ENCODE assay signal across 1 cellular context in the genomic region with DNA sequence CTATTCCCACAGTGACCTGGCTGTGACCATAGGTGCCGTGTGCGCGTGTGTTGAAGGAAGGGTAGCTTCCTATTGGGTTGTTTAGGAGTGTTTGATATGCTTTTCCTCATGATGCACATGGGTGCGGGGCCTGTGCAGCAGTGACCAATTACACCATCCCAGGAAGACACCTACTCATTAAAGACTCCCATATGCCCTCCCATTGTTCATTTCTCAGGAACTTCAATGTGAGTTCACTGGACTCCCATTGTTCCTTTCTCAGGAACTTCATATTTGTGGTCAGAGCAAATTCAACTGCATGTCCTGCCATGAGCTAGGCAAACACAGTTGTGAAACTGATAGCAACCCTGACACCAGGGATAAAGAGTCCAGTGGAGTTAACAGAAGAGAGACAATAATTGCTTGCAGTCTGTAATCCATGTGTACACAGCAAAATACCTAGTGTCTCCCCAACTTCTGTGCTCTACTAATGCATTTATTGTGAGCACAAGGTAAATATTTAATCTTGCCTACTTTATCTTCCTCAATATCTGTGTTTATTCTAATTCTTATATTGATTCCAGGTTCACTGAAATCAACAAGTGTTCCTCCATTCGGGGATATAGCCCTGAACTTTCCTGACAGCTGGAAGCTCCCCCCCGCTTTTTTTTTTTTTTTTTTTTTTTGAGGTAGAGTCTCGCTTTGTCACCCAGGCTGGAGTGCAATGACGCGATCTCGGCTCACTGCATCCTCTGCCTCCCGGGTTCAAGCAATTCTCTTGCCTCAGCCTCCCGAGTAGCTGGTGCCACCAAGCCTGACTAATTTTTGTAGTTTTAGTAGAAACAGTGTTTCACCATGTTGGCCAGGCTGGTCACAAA.
TF ChIP-seq lines count a peak whose summit lies in the region.

No MANE protein-coding gene starts in this region.

TF ChIP-seq in HepG2, 621 proteins besides CTCF, POLR2A, EP300 and RAD21 (continued from another document and continues in another):
- no peak for TF ChIP-seq SNAPC4 (CRISPR knock-in tag; IDR thresholded peaks at IDR 0.05)
- TF ChIP-seq ZNF460 (CRISPR knock-in tag; IDR thresholded peaks at IDR 0.05; ENCODE audit: borderline replicate concordance): no peak
- TF ChIP-seq, protein P1, sequence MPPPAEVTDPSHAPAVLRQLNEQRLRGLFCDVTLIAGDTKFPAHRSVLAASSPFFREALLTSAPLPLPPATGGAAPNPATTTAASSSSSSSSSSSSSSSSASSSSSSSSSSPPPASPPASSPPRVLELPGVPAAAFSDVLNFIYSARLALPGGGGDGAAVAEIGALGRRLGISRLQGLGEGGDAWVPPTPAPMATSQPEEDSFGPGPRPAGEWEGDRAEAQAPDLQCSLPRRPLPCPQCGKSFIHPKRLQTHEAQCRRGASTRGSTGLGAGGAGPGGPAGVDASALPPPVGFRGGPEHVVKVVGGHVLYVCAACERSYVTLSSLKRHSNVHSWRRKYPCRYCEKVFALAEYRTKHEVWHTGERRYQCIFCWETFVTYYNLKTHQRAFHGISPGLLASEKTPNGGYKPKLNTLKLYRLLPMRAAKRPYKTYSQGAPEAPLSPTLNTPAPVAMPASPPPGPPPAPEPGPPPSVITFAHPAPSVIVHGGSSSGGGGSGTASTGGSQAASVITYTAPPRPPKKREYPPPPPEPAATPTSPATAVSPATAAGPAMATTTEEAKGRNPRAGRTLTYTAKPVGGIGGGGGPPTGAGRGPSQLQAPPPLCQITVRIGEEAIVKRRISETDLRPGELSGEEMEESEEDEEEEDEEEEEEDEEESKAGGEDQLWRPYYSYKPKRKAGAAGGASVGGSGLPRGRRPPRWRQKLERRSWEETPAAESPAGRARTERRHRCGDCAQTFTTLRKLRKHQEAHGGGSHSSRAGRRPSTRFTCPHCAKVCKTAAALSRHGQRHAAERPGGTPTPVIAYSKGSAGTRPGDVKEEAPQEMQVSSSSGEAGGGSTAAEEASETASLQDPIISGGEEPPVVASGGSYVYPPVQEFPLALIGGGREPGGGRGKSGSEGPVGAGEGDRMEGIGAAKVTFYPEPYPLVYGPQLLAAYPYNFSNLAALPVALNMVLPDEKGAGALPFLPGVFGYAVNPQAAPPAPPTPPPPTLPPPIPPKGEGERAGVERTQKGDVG (CRISPR knock-in tag; IDR thresholded peaks at IDR 0.05; ENCODE audit: borderline replicate concordance): no peak
- TF ChIP-seq ZNF615 (CRISPR knock-in tag; IDR thresholded peaks at IDR 0.05; ENCODE audit: borderline replicate concordance): peak; percentile 74; the same call in 1 of the 2 replicates
- no peak for TF ChIP-seq SRSF1 (optimal IDR thresholded peaks at IDR 0.05; ENCODE audit: low read depth, low read length)
- TF ChIP-seq, protein P2, sequence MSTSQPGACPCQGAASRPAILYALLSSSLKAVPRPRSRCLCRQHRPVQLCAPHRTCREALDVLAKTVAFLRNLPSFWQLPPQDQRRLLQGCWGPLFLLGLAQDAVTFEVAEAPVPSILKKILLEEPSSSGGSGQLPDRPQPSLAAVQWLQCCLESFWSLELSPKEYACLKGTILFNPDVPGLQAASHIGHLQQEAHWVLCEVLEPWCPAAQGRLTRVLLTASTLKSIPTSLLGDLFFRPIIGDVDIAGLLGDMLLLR (CRISPR knock-in tag; IDR thresholded peaks at IDR 0.05): no peak
- no peak for TF ChIP-seq ZZZ3 (CRISPR knock-in tag; IDR thresholded peaks at IDR 0.05; ENCODE audit: borderline replicate concordance)
- TF ChIP-seq PHF8 (CRISPR knock-in tag; IDR thresholded peaks at IDR 0.05): no peak
- no peak for TF ChIP-seq MXD1 (CRISPR knock-in tag; IDR thresholded peaks at IDR 0.05)
- TF ChIP-seq KMT2A (CRISPR knock-in tag; IDR thresholded peaks at IDR 0.05): 0 out of 2 replicates have a peak, but pooled peaks have one; percentile 18
- no peak; the same call in 1 of the 2 replicates for TF ChIP-seq ZNF589 (CRISPR knock-in tag; conservative IDR thresholded peaks at IDR 0.05)
- TF ChIP-seq, protein P3, sequence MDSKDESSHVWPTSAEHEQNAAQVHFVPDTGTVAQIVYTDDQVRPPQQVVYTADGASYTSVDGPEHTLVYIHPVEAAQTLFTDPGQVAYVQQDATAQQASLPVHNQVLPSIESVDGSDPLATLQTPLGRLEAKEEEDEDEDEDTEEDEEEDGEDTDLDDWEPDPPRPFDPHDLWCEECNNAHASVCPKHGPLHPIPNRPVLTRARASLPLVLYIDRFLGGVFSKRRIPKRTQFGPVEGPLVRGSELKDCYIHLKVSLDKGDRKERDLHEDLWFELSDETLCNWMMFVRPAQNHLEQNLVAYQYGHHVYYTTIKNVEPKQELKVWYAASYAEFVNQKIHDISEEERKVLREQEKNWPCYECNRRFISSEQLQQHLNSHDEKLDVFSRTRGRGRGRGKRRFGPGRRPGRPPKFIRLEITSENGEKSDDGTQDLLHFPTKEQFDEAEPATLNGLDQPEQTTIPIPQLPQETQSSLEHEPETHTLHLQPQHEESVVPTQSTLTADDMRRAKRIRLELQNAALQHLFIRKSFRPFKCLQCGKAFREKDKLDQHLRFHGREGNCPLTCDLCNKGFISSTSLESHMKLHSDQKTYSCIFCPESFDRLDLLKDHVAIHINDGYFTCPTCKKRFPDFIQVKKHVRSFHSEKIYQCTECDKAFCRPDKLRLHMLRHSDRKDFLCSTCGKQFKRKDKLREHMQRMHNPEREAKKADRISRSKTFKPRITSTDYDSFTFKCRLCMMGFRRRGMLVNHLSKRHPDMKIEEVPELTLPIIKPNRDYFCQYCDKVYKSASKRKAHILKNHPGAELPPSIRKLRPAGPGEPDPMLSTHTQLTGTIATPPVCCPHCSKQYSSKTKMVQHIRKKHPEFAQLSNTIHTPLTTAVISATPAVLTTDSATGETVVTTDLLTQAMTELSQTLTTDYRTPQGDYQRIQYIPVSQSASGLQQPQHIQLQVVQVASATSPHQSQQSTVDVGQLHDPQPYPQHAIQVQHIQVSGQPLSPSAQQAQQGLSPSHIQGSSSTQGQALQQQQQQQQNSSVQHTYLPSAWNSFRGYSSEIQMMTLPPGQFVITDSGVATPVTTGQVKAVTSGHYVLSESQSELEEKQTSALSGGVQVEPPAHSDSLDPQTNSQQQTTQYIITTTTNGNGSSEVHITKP (CRISPR knock-in tag; IDR thresholded peaks at IDR 0.05; ENCODE audit: low read depth): peak; percentile 69
- TF ChIP-seq IRF1 (CRISPR knock-in tag; IDR thresholded peaks at IDR 0.05; ENCODE audit: low read depth): no peak
- TF ChIP-seq FOXP1 (IDR thresholded peaks at IDR 0.05): peak; percentile 84
- peak; percentile 95 for TF ChIP-seq FOXP1 (CRISPR knock-in tag; IDR thresholded peaks at IDR 0.05)
- TF ChIP-seq ZKSCAN1 (IDR thresholded peaks at IDR 0.05; ENCODE audit: low read length): no peak
- TF ChIP-seq RNF2 (conservative IDR thresholded peaks at IDR 0.05; ENCODE audit: low read depth): no peak
- TF ChIP-seq, protein P4, sequence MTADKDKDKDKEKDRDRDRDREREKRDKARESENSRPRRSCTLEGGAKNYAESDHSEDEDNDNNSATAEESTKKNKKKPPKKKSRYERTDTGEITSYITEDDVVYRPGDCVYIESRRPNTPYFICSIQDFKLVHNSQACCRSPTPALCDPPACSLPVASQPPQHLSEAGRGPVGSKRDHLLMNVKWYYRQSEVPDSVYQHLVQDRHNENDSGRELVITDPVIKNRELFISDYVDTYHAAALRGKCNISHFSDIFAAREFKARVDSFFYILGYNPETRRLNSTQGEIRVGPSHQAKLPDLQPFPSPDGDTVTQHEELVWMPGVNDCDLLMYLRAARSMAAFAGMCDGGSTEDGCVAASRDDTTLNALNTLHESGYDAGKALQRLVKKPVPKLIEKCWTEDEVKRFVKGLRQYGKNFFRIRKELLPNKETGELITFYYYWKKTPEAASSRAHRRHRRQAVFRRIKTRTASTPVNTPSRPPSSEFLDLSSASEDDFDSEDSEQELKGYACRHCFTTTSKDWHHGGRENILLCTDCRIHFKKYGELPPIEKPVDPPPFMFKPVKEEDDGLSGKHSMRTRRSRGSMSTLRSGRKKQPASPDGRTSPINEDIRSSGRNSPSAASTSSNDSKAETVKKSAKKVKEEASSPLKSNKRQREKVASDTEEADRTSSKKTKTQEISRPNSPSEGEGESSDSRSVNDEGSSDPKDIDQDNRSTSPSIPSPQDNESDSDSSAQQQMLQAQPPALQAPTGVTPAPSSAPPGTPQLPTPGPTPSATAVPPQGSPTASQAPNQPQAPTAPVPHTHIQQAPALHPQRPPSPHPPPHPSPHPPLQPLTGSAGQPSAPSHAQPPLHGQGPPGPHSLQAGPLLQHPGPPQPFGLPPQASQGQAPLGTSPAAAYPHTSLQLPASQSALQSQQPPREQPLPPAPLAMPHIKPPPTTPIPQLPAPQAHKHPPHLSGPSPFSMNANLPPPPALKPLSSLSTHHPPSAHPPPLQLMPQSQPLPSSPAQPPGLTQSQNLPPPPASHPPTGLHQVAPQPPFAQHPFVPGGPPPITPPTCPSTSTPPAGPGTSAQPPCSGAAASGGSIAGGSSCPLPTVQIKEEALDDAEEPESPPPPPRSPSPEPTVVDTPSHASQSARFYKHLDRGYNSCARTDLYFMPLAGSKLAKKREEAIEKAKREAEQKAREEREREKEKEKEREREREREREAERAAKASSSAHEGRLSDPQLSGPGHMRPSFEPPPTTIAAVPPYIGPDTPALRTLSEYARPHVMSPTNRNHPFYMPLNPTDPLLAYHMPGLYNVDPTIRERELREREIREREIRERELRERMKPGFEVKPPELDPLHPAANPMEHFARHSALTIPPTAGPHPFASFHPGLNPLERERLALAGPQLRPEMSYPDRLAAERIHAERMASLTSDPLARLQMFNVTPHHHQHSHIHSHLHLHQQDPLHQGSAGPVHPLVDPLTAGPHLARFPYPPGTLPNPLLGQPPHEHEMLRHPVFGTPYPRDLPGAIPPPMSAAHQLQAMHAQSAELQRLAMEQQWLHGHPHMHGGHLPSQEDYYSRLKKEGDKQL (CRISPR knock-in tag; IDR thresholded peaks at IDR 0.05; ENCODE audit: low read depth): peak; percentile 99
- TF ChIP-seq HNRNPL (IDR thresholded peaks at IDR 0.05; ENCODE audit: low read depth, low read length): no peak
- no peak for TF ChIP-seq ZNF83 (CRISPR knock-in tag; IDR thresholded peaks at IDR 0.05; ENCODE audit: borderline replicate concordance)
- TF ChIP-seq ZNF484 (CRISPR knock-in tag; IDR thresholded peaks at IDR 0.05; ENCODE audit: borderline replicate concordance, low read depth): no peak
- TF ChIP-seq SALL1 (CRISPR knock-in tag; IDR thresholded peaks at IDR 0.05): peak; percentile 94
- TF ChIP-seq ZFX (CRISPR knock-in tag; IDR thresholded peaks at IDR 0.05; ENCODE audit: low read depth): no peak
- no peak for TF ChIP-seq ZNF280B (CRISPR knock-in tag; IDR thresholded peaks at IDR 0.05; ENCODE audit: borderline replicate concordance)
- TF ChIP-seq PCBP1 (IDR thresholded peaks at IDR 0.05; ENCODE audit: borderline replicate concordance, low read depth, low read length): no peak
- no peak for TF ChIP-seq ZNF367 (CRISPR knock-in tag; IDR thresholded peaks at IDR 0.05; ENCODE audit: borderline replicate concordance)
- TF ChIP-seq SOX13 (IDR thresholded peaks at IDR 0.05): peak; percentile 100
- TF ChIP-seq SOX13 (CRISPR knock-in tag; conservative IDR thresholded peaks at IDR 0.05 in 1 of 2, IDR thresholded peaks at IDR 0.05 in 1 of 2): peak in 1 of 2 experiments; percentile 100; a peak in 2 of 4 replicates
- peak; percentile 68 for TF ChIP-seq ADNP (CRISPR knock-in tag; IDR thresholded peaks at IDR 0.05)
- TF ChIP-seq MAZ (IDR thresholded peaks at IDR 0.05; ENCODE audit: borderline replicate concordance, low read depth, low read length): no peak
- 0 out of 2 replicates have a peak, but pooled peaks have one; percentile 35 for TF ChIP-seq MAZ (CRISPR knock-in tag; IDR thresholded peaks at IDR 0.05; ENCODE audit: low read depth)
- peak; percentile 75; the same call in 1 of the 2 replicates for TF ChIP-seq KDM3A (CRISPR knock-in tag; IDR thresholded peaks at IDR 0.05; ENCODE audit: low read depth)
